ENCODE assay signal across 19 cellular contexts in genomic region chr10:71075759-71076472, GRCh38.
DNase-seq lines count a peak whose midpoint lies in the region; ATAC-seq and TF ChIP-seq lines count a peak whose summit lies in the region.
"Had no signal": no experiment of that assay in that cellular context is flagged by ENCODE, and none has a peak within 500 bp of the region (broad histone marks: within the 10 kb centered on the region; RNA-seq: fewer than 3 reads in every experiment).

No MANE protein-coding gene starts in this region.

- no peaks in the 10 kb centered on the region for H3K9me3 ChIP-seq in esophagus squamous epithelium
- H3K9me3 ChIP-seq: BLaER1 treated with 17β-estradiol and CSF1 and Interleukin-3, amounts not matched to agents 10 nM and 100 nM; HAP-1; pancreas had no signal

- no peak overlapping the region for H3K4me3 Mint-ChIP-seq in activated CD4-positive, alpha-beta T cell treated with anti-CD3 and anti-CD28 coated beads for 36 hours

- TF ChIP-seq POLR2A in esophagus squamous epithelium (IDR thresholded peaks at IDR 0.05), result no peak

- intact Hi-C loops in activated CD4-positive, alpha-beta T cell treated with anti-CD3 and anti-CD28 coated beads for 36 hours (cut with DNase I, micrococcal nuclease), result no loop called here
- intact Hi-C loops in esophagus squamous epithelium (cut with DNase I), result no loop called here
- intact Hi-C loops in sciatic nerve (cut with DNase I), result no loop called here

- no peaks in the 10 kb centered on the region for H3K4me1 Mint-ChIP-seq in activated CD4-positive, alpha-beta T cell treated with anti-CD3 and anti-CD28 coated beads for 36 hours

- TF ChIP-seq CTCF in esophagus squamous epithelium (IDR thresholded peaks at IDR 0.05), result no peak

- POLR2A ChIA-PET in activated CD4-positive, alpha-beta T cell treated with anti-CD3 and anti-CD28 coated beads for 36 hours (lab: Charles Lee), result no interaction called here

- H3K27me3 Mint-ChIP-seq in activated CD4-positive, alpha-beta T cell treated with anti-CD3 and anti-CD28 coated beads for 36 hours, result no peaks in the 10 kb centered on the region

- H3K27ac Mint-ChIP-seq in activated CD4-positive, alpha-beta T cell treated with anti-CD3 and anti-CD28 coated beads for 36 hours, result no peak overlapping the region

- H3K36me3 Mint-ChIP-seq in activated CD4-positive, alpha-beta T cell treated with anti-CD3 and anti-CD28 coated beads for 36 hours (ENCODE audit: low read depth), result no peaks in the 10 kb centered on the region

- peaks cover 14 to 44% (median 29%) of the 10 kb centered on the region in 3 donors for H3K4me1 ChIP-seq in esophagus squamous epithelium
- H3K4me1 ChIP-seq: HAP-1, pancreas had no signal

- H3K27me3 ChIP-seq in H7 (ENCODE audit: control insufficient read depth, insufficient read depth, low read length) (no peaks in the 10 kb centered on the region), esophagus squamous epithelium (no peaks in the 10 kb centered on the region)
- H3K27me3 ChIP-seq: BLaER1 treated with 17β-estradiol and CSF1 and Interleukin-3, amounts not matched to agents 10 nM and 100 nM; pancreas had no signal

- peak; percentile 1 for DNase-seq in activated CD4-positive, alpha-beta T cell treated with anti-CD3 and anti-CD28 coated beads for 36 hours
- DNase-seq in activated CD4-positive, alpha-beta T cell treated with anti-CD3 and anti-CD28 coated beads, Interleukin-2, amount 50 U/mL, for 48 hours, result no peak
- DNase-seq in H7 (peak; percentile 33), esophagus squamous epithelium (lab: John Stamatoyannopoulos, UW) (no peak), sciatic nerve (ENCODE audit: low spot score) (peak; percentile 36), SW 1271 (lab: John Stamatoyannopoulos, UW) (no peak), GM19238 (ENCODE audit: insufficient read length, low spot score) (no peak)
- DNase-seq: activated CD4-positive, alpha-beta T cell treated with anti-CD3 and anti-CD28 coated beads for 1 hour; effector memory CD4-positive, alpha-beta T cell; NCI-H774; PC-9; stimulated activated CD4-positive, alpha-beta T cell treated with anti-CD3 and anti-CD28 coated beads, Interleukin-1b, Interleukin-23, amount 100 ng/mL, for 48 hours; stimulated activated naive CD8-positive, alpha-beta T cell treated with anti-CD3 and anti-CD28 coated beads, Interleukin-15, Interleukin-2, amounts not matched to agents 100 U/mL and 50 U/mL, for 24 hours; trophoblast cell had no signal

- no peaks in the 10 kb centered on the region for H3K9me3 Mint-ChIP-seq in activated CD4-positive, alpha-beta T cell treated with anti-CD3 and anti-CD28 coated beads for 36 hours (ENCODE audit: low read depth)

- 58 to 78% methylated on average over 4 to 9 of the region's 15 CpGs for WGBS in esophagus squamous epithelium, 2 donors

- CTCF ChIA-PET in activated CD4-positive, alpha-beta T cell treated with anti-CD3 and anti-CD28 coated beads for 36 hours (lab: Charles Lee), result interaction anchor here (1.0 kb wide), 1 partner anchor 150 kb away, joined by 3 read pairs; no protein-coding TSS in a partner anchor

- no peak for ATAC-seq in activated CD4-positive, alpha-beta T cell treated with anti-CD3 and anti-CD28 coated beads for 36 hours
- ATAC-seq in sciatic nerve (no peak), HG03095 (IDR thresholded peaks at IDR 0.05; ENCODE audit: unreplicated experiment) (no peak)
- ATAC-seq: pancreas; stimulated activated naive CD8-positive, alpha-beta T cell treated with anti-CD3 and anti-CD28 coated beads, Interleukin-15, Interleukin-2, amounts not matched to agents 100 U/mL and 50 U/mL, for 24 hours had no signal

- H3K36me3 ChIP-seq in H7 (replicated peaks; ENCODE audit: control insufficient read depth, insufficient read depth, low read length) (no peaks in the 10 kb centered on the region), esophagus squamous epithelium (no peaks in the 10 kb centered on the region)
- H3K36me3 ChIP-seq: BLaER1 treated with 17β-estradiol and CSF1 and Interleukin-3, amounts not matched to agents 10 nM and 100 nM; HAP-1; pancreas had no signal

- H3K27ac ChIP-seq in esophagus squamous epithelium, result peak overlapping the region in 3 of 4 donors; percentile 27 to 69 (median 43)
- H3K27ac ChIP-seq: BLaER1 treated with 17β-estradiol and CSF1 and Interleukin-3, amounts not matched to agents 10 nM and 100 nM; pancreas; PC-9; SK-N-MC had no signal

- H3K4me3 ChIP-seq in H7 (ENCODE audit: insufficient read depth, low read depth, low read length) (no peak overlapping the region), esophagus squamous epithelium (no peak overlapping the region)
- H3K4me3 ChIP-seq: BLaER1 treated with 17β-estradiol and CSF1 and Interleukin-3, amounts not matched to agents 10 nM and 100 nM; HAP-1; pancreas; PC-9; SK-N-MC had no signal

Comparison
In these comparisons a context has a peak if more than half of its experiments do, and no peak if none do; other contexts are left out.
1. DNase-seq: peak in activated CD4-positive, alpha-beta T cell treated with anti-CD3 and anti-CD28 coated beads for 36 hours (single experiment), H7 (single experiment) and sciatic nerve (single experiment); none in activated CD4-positive, alpha-beta T cell treated with anti-CD3 and anti-CD28 coated beads, Interleukin-2, amount 50 U/mL, for 48 hours (0 of 2), esophagus squamous epithelium (single experiment), SW 1271 (0 of 2) and GM19238 (single experiment).